In genomic region chr1:54811066-54811465, GRCh38 we compare ENCODE assay signal across 11 cellular contexts. TPM values are rescaled to one million over a fixed set of nuclear protein-coding genes. Genes with fewer than 3 reads are reported as not detected.
"Had no signal": no experiment of that assay in that cellular context is flagged by ENCODE, and none has a peak within 500 bp of the region (broad histone marks: within the 10 kb centered on the region; RNA-seq: fewer than 3 reads in every experiment).

No MANE protein-coding gene starts in this region.

- H3K36me3 Mint-ChIP-seq: activated naive CD4-positive, alpha-beta T cell treated with anti-CD3 and anti-CD28 coated beads, Interleukin-2, amount 10 ng/mL, durations not matched to agents 7 days and 5 days had no signal

- H3K27me3 Mint-ChIP-seq: activated CD4-positive, alpha-beta T cell treated with anti-CD3 and anti-CD28 coated beads, Interleukin-2, amount 10 ng/mL, durations not matched to agents 7 days and 5 days; activated naive CD4-positive, alpha-beta T cell treated with anti-CD3 and anti-CD28 coated beads, Interleukin-2, amount 10 ng/mL, durations not matched to agents 7 days and 5 days had no signal

- H3K27me3 ChIP-seq: tibial nerve had no signal

- H3K9me3 ChIP-seq: left lung, tibial nerve had no signal

- DNase-seq: cortex of kidney, SIG-M5 had no signal

- H3K79me2 ChIP-seq: parathyroid adenoma had no signal

- H3K9ac ChIP-seq: parathyroid adenoma had no signal

- H3K9me3 Mint-ChIP-seq: activated CD4-positive, alpha-beta T cell treated with anti-CD3 and anti-CD28 coated beads, Interleukin-2, amount 10 ng/mL, durations not matched to agents 7 days and 5 days; activated naive CD4-positive, alpha-beta T cell treated with anti-CD3 and anti-CD28 coated beads, Interleukin-2, amount 10 ng/mL, durations not matched to agents 7 days and 5 days had no signal

- H2AFZ ChIP-seq: parathyroid adenoma had no signal

- H3K27ac Mint-ChIP-seq: activated CD4-positive, alpha-beta T cell treated with anti-CD3 and anti-CD28 coated beads, Interleukin-2, amount 10 ng/mL, durations not matched to agents 7 days and 5 days; activated naive CD4-positive, alpha-beta T cell treated with anti-CD3 and anti-CD28 coated beads, Interleukin-2, amount 10 ng/mL, durations not matched to agents 7 days and 5 days had no signal

- H3K27ac ChIP-seq: left lung, parathyroid adenoma, skin epidermis, tibial nerve had no signal

- FAIRE-seq: TTC549 had no signal

- H3K36me3 ChIP-seq: left lung, tibial nerve had no signal

- H3K4me3 Mint-ChIP-seq: activated CD4-positive, alpha-beta T cell treated with anti-CD3 and anti-CD28 coated beads, Interleukin-2, amount 10 ng/mL, durations not matched to agents 7 days and 5 days; activated naive CD4-positive, alpha-beta T cell treated with anti-CD3 and anti-CD28 coated beads, Interleukin-2, amount 10 ng/mL, durations not matched to agents 7 days and 5 days had no signal

- H3K4me1 ChIP-seq: left lung, parathyroid adenoma, tibial nerve had no signal

- H3K4me3 ChIP-seq: left lung, skin epidermis, tibial nerve had no signal

RNA-seq across cellular contexts. Expression of gene TTC22, which starts 9.9 kb away (rescaled TPM):
- total RNA-seq: fibroblast of villous mesenchyme, tibial nerve had no signal
- polyA plus RNA-seq: neural cell had no signal
